Comparison of ENCODE assay signal across 19 cellular contexts in genomic region chr4:168759321-168759720, GRCh38.
"Had no signal": no experiment of that assay in that cellular context is flagged by ENCODE, and none has a peak within 500 bp of the region (broad histone marks: within the 10 kb centered on the region; RNA-seq: fewer than 3 reads in every experiment).

No MANE protein-coding gene starts in this region.

- DNase-seq: activated CD4-positive, CD25-positive, alpha-beta regulatory T cell treated with anti-CD3 and anti-CD28 coated beads, Interleukin-2, amount 50 U/mL, for 72 hours; activated naive CD4-positive, alpha-beta T cell treated with anti-CD3 and anti-CD28 coated beads, Interleukin-2, amount 10 ng/mL, durations not matched to agents 7 days and 5 days; activated T-cell treated with anti-CD3 and anti-CD28 coated beads for 4 hours; cortex of kidney; effector CD8-positive, alpha-beta T cell; heart left ventricle; immature natural killer cell; left colon; mucosa of descending colon; naive thymus-derived CD8-positive, alpha-beta T cell; right lobe of liver; spleen; stimulated activated naive CD8-positive, alpha-beta T cell treated with anti-CD3 and anti-CD28 coated beads, Interleukin-15, amount 100 ng/mL, for 72 hours; T1000 had no signal

- H3K4me1 ChIP-seq: adrenal gland, prostate gland, right lobe of liver, spleen, upper lobe of right lung had no signal

- H3K27ac ChIP-seq: adrenal gland, prostate gland, right lobe of liver, spleen, upper lobe of right lung had no signal

- H3K36me3 ChIP-seq: adrenal gland, prostate gland, right lobe of liver, spleen, upper lobe of right lung had no signal

- ATAC-seq: activated T-helper 17 cell treated with anti-CD3 and anti-CD28 coated beads, Interleukin-2, amount 50 U/mL, for 72 hours; left colon; mucosa of descending colon; naive thymus-derived CD8-positive, alpha-beta T cell; stimulated activated naive CD8-positive, alpha-beta T cell treated with anti-CD3 and anti-CD28 coated beads, Interleukin-15, amount 100 ng/mL, for 72 hours had no signal

- H3K9me3 ChIP-seq: adrenal gland, heart left ventricle, mucosa of descending colon, prostate gland, right lobe of liver, spleen, upper lobe of right lung had no signal

- H3K27me3 ChIP-seq: adrenal gland, heart left ventricle, right lobe of liver, spleen, upper lobe of right lung had no signal

- H3K4me1 Mint-ChIP-seq: activated naive CD4-positive, alpha-beta T cell treated with anti-CD3 and anti-CD28 coated beads, Interleukin-2, amount 10 ng/mL, durations not matched to agents 7 days and 5 days; activated T-helper 17 cell treated with anti-CD3 and anti-CD28 coated beads, Interleukin-2, amount 50 U/mL, for 72 hours; central memory CD8-positive, alpha-beta T cell; immature natural killer cell had no signal

- H3K27me3 Mint-ChIP-seq: activated naive CD4-positive, alpha-beta T cell treated with anti-CD3 and anti-CD28 coated beads, Interleukin-2, amount 10 ng/mL, durations not matched to agents 7 days and 5 days; stimulated activated naive CD8-positive, alpha-beta T cell treated with anti-CD3 and anti-CD28 coated beads, Interleukin-15, amount 100 ng/mL, for 72 hours had no signal

- H3K9me3 Mint-ChIP-seq: activated naive CD4-positive, alpha-beta T cell treated with anti-CD3 and anti-CD28 coated beads, Interleukin-2, amount 10 ng/mL, durations not matched to agents 7 days and 5 days; central memory CD8-positive, alpha-beta T cell; stimulated activated naive CD8-positive, alpha-beta T cell treated with anti-CD3 and anti-CD28 coated beads, Interleukin-15, amount 100 ng/mL, for 72 hours had no signal

- H3K4me3 ChIP-seq: adrenal gland, heart left ventricle, mucosa of descending colon, prostate gland, right lobe of liver, spleen, upper lobe of right lung had no signal

- H3K36me3 Mint-ChIP-seq: activated naive CD4-positive, alpha-beta T cell treated with anti-CD3 and anti-CD28 coated beads, Interleukin-2, amount 10 ng/mL, durations not matched to agents 7 days and 5 days; immature natural killer cell; naive thymus-derived CD8-positive, alpha-beta T cell had no signal

- H3K4me3 Mint-ChIP-seq: activated naive CD4-positive, alpha-beta T cell treated with anti-CD3 and anti-CD28 coated beads, Interleukin-2, amount 10 ng/mL, durations not matched to agents 7 days and 5 days; activated T-helper 17 cell treated with anti-CD3 and anti-CD28 coated beads, Interleukin-2, amount 50 U/mL, for 72 hours; central memory CD8-positive, alpha-beta T cell; immature natural killer cell; naive thymus-derived CD8-positive, alpha-beta T cell; stimulated activated naive CD8-positive, alpha-beta T cell treated with anti-CD3 and anti-CD28 coated beads, Interleukin-15, amount 100 ng/mL, for 72 hours had no signal

- H3K27ac Mint-ChIP-seq: activated naive CD4-positive, alpha-beta T cell treated with anti-CD3 and anti-CD28 coated beads, Interleukin-2, amount 10 ng/mL, durations not matched to agents 7 days and 5 days; activated T-helper 17 cell treated with anti-CD3 and anti-CD28 coated beads, Interleukin-2, amount 50 U/mL, for 72 hours; immature natural killer cell; naive thymus-derived CD8-positive, alpha-beta T cell; stimulated activated naive CD8-positive, alpha-beta T cell treated with anti-CD3 and anti-CD28 coated beads, Interleukin-15, amount 100 ng/mL, for 72 hours had no signal
